ENCODE assay signal across 1 cellular context in genomic region chr5:176741566-176742211, GRCh38.
TF ChIP-seq lines count a peak whose summit lies in the region.

No MANE protein-coding gene starts in this region.

TF ChIP-seq in GM12878, 131 proteins besides CTCF, POLR2A, EP300 and RAD21 (continued from another document):
- no peak for TF ChIP-seq CUX1 (IDR thresholded peaks at IDR 0.05; ENCODE audit: insufficient replicate concordance, low read depth, low read length)
